ENCODE assay signal across 9 cellular contexts in the genomic region with DNA sequence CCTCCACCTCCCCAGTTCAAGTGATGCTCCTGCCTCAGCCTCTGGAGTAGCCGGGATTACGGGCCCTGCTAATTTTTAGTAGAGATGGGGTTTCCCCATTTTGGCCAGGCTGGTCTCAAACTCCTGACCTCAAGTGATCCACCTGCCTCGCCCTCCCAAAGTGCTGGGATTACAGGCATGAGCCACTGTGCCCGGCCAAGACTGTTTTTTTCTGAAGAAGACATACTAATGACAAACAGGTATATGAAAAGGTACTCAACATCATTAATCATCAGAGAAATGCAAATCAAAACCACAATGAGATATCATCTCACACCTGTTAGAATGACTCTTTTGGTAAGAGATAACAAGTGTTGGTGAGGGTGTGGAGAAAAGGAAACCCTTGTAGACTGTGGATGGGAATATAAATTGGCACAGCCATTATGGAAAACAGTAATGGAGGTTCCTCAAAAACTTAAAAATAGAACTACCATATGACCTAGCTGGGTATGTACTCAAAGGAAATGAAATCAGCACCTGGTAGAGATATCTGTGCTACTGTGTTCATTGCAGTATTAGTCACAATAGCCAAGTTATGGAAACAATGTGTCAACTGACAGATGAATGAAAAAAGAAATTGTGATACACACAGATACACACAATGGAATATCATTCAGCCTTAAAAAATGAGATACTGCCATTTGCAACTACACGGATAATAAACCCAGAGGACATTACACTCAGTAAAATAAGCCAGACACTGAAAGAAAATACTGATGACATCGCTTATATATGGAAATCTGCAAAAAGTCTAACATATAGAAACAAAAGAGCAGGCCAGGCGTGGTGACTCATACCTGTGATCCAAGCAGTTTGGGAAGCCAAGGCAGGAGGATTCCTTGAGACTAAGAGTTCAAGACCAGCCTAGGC. TPM values are rescaled to one million over a fixed set of nuclear protein-coding genes. Genes with fewer than 3 reads are reported as not detected.
DNase-seq lines count a peak whose midpoint lies in the region; ATAC-seq and TF ChIP-seq lines count a peak whose summit lies in the region.
"Had no signal": no experiment of that assay in that cellular context is flagged by ENCODE, and none has a peak within 500 bp of the region (broad histone marks: within the 10 kb centered on the region; RNA-seq: fewer than 3 reads in every experiment).

No MANE protein-coding gene starts in this region.

- peaks cover 57% of the 10 kb centered on the region for H3K36me3 Mint-ChIP-seq in activated T-helper 17 cell treated with anti-CD3 and anti-CD28 coated beads, Interleukin-2, amount 50 U/mL, for 72 hours (ENCODE audit: low read depth)
- peaks cover 17% of the 10 kb centered on the region for H3K36me3 Mint-ChIP-seq in stimulated activated naive CD8-positive, alpha-beta T cell treated with anti-CD3 and anti-CD28 coated beads, Interleukin-15, Interleukin-2, amounts not matched to agents 100 ng/mL and 50 ng/mL, for 24 hours (ENCODE audit: low read depth)

- H3K4me1 ChIP-seq in heart right ventricle: peaks cover 5 to 57% (median 26%) of the 10 kb centered on the region in 9 donors
- peaks cover 9% of the 10 kb centered on the region for H3K4me1 ChIP-seq in hepatocyte (ENCODE audit: insufficient read depth)
- peaks cover 2% of the 10 kb centered on the region; the same call in 1 of the 2 replicates for H3K4me1 ChIP-seq in HAP-1

- H3K9me3 Mint-ChIP-seq in activated T-helper 17 cell treated with anti-CD3 and anti-CD28 coated beads, Interleukin-2, amount 50 U/mL, for 72 hours: no peaks in the 10 kb centered on the region
- peaks cover 3% of the 10 kb centered on the region for H3K9me3 Mint-ChIP-seq in stimulated activated naive CD8-positive, alpha-beta T cell treated with anti-CD3 and anti-CD28 coated beads, Interleukin-15, Interleukin-2, amounts not matched to agents 100 ng/mL and 50 ng/mL, for 24 hours

- peaks cover 96% of the 10 kb centered on the region for H4K20me1 ChIP-seq in hepatocyte (ENCODE audit: insufficient read depth, poor library complexity, severe bottlenecking)

- H3K27me3 ChIP-seq in heart right ventricle: no peaks in the 10 kb centered on the region
- no peaks in the 10 kb centered on the region for H3K27me3 ChIP-seq in hepatocyte
- H3K27me3 ChIP-seq in HAP-1 (ENCODE audit: low read depth): no peaks in the 10 kb centered on the region

- H2AFZ ChIP-seq in hepatocyte: no peak overlapping the region

- H3K79me2 ChIP-seq in hepatocyte: peaks cover 100% of the 10 kb centered on the region

- peak overlapping the region; percentile 60 for H3K4me3 Mint-ChIP-seq in activated T-helper 17 cell treated with anti-CD3 and anti-CD28 coated beads, Interleukin-2, amount 50 U/mL, for 72 hours
- peak overlapping the region; percentile 28 for H3K4me3 Mint-ChIP-seq in stimulated activated naive CD8-positive, alpha-beta T cell treated with anti-CD3 and anti-CD28 coated beads, Interleukin-15, Interleukin-2, amounts not matched to agents 100 ng/mL and 50 ng/mL, for 24 hours

- H3K27ac ChIP-seq in heart right ventricle: no peak overlapping the region
- H3K27ac ChIP-seq in hepatocyte: no peak overlapping the region

- H3K9me3 ChIP-seq in heart right ventricle (no peaks in the 10 kb centered on the region), hepatocyte (ENCODE audit: low read depth) (no peaks in the 10 kb centered on the region), HAP-1 (no peaks in the 10 kb centered on the region)

- intact Hi-C loops in heart right ventricle (cut with DNase I): no loop called here
- intact Hi-C loops in cardiac septum (cut with DNase I): no loop called here

- H3K4me2 ChIP-seq in hepatocyte: no peak overlapping the region

- DNase-seq in heart right ventricle (no peak), cardiac septum (ENCODE audit: low spot score) (no peak), hepatocyte (ENCODE audit: low spot score) (no peak), HAP-1 (ENCODE audit: low spot score in 2 of 2) (no peak)
- DNase-seq: NCI-H1694 had no signal

- H3K36me3 ChIP-seq in heart right ventricle: no peaks in the 10 kb centered on the region
- H3K36me3 ChIP-seq in hepatocyte (replicated peaks; ENCODE audit: insufficient read depth, low read depth): no peaks in the 10 kb centered on the region
- no peaks in the 10 kb centered on the region for H3K36me3 ChIP-seq in HAP-1 (replicated peaks)

- no peaks in the 10 kb centered on the region for H3K27me3 Mint-ChIP-seq in activated T-helper 17 cell treated with anti-CD3 and anti-CD28 coated beads, Interleukin-2, amount 50 U/mL, for 72 hours
- no peaks in the 10 kb centered on the region for H3K27me3 Mint-ChIP-seq in stimulated activated naive CD8-positive, alpha-beta T cell treated with anti-CD3 and anti-CD28 coated beads, Interleukin-15, Interleukin-2, amounts not matched to agents 100 ng/mL and 50 ng/mL, for 24 hours

- H3K4me3 ChIP-seq in heart right ventricle (no peak overlapping the region), hepatocyte (no peak overlapping the region), HAP-1 (no peak overlapping the region)

- H3K4me1 Mint-ChIP-seq in activated T-helper 17 cell treated with anti-CD3 and anti-CD28 coated beads, Interleukin-2, amount 50 U/mL, for 72 hours: peaks cover 44% of the 10 kb centered on the region
- peaks cover 75% of the 10 kb centered on the region for H3K4me1 Mint-ChIP-seq in stimulated activated naive CD8-positive, alpha-beta T cell treated with anti-CD3 and anti-CD28 coated beads, Interleukin-15, Interleukin-2, amounts not matched to agents 100 ng/mL and 50 ng/mL, for 24 hours (ENCODE audit: low read depth)

- ATAC-seq in heart right ventricle (peak in 5 of 8 donors; percentile 50 to 75 (median 67)), HG02973 (IDR thresholded peaks at IDR 0.05; ENCODE audit: unreplicated experiment) (peak; percentile 88), HG03025 (IDR thresholded peaks at IDR 0.05; ENCODE audit: low FRiP score, unreplicated experiment) (no peak)
- peak; percentile 91 for ATAC-seq in activated T-helper 17 cell treated with anti-CD3 and anti-CD28 coated beads, Interleukin-2, amount 50 U/mL, for 72 hours (replicated peaks)

- TF ChIP-seq CTCF in heart right ventricle (IDR thresholded peaks at IDR 0.05) (no peak), hepatocyte (IDR thresholded peaks at IDR 0.05; ENCODE audit: poor library complexity) (no peak)

- in situ Hi-C loops in HAP-1 (cut with MboI; ENCODE audit: low sequenced_read_pairs): no loop called here

- H3K27ac Mint-ChIP-seq in activated T-helper 17 cell treated with anti-CD3 and anti-CD28 coated beads, Interleukin-2, amount 50 U/mL, for 72 hours: peak overlapping the region; percentile 97
- H3K27ac Mint-ChIP-seq in stimulated activated naive CD8-positive, alpha-beta T cell treated with anti-CD3 and anti-CD28 coated beads, Interleukin-15, Interleukin-2, amounts not matched to agents 100 ng/mL and 50 ng/mL, for 24 hours: peak overlapping the region; percentile 92

- 90 to 91% methylated on average over 7 of the region's 7 CpGs for WGBS in heart right ventricle, 2 donors
- 94% methylated on average over 7 of the region's 7 CpGs for WGBS in hepatocyte (ENCODE audit: low lambda C conversion rate, missing lambda C conversion rate)

- H3K9me2 ChIP-seq in hepatocyte (replicated peaks; ENCODE audit: insufficient read depth): no peaks in the 10 kb centered on the region

RNA-seq across cellular contexts. Expression of a gene that starts 20.8 kb away (rescaled TPM):
- total RNA-seq in heart right ventricle: 10 to 100 TPM; 20.6 to 37.8 (median 23.8) TPM
- 1 to 10 TPM; 5.8 to 7.8 TPM for polyA plus RNA-seq in heart right ventricle
- 27.3 TPM for total RNA-seq in cardiac septum
- 100 to 1,000 TPM in 1 of 2 donors, 10 to 100 TPM in 1; 98.7 to 116 TPM for total RNA-seq in activated T-helper 17 cell treated with anti-CD3 and anti-CD28 coated beads, Interleukin-2, amount 50 U/mL, for 72 hours
- 34.6 and 48.4 TPM in 2 replicates for total RNA-seq in hepatocyte
- polyA plus RNA-seq in hepatocyte: 11.9 and 14.4 TPM in 2 replicates
